ENCODE assay signal across 25 cellular contexts in genomic region chr2:37905033-37905432, GRCh38. TPM values are rescaled to one million over a fixed set of nuclear protein-coding genes. Genes with fewer than 3 reads are reported as not detected.
DNase-seq lines count a peak whose midpoint lies in the region; ATAC-seq, FAIRE-seq and TF ChIP-seq lines count a peak whose summit lies in the region.
"Had no signal": no experiment of that assay in that cellular context is flagged by ENCODE, and none has a peak within 500 bp of the region (broad histone marks: within the 10 kb centered on the region; RNA-seq: fewer than 3 reads in every experiment).

No MANE protein-coding gene starts in this region.

- no peak overlapping the region for H4K8ac ChIP-seq in IMR-90 (ENCODE audit: low read depth in 2 of 2, low read length in 2 of 2)

- H3K23ac ChIP-seq in IMR-90 (ENCODE audit: low read depth, low read length): no peak overlapping the region

- H4K91ac ChIP-seq in IMR-90 (ENCODE audit: insufficient read depth, low read depth, low read length): 0 out of 2 replicates have a peak overlapping the region, but pooled peaks have one; percentile 16

- dilution Hi-C loops in IMR-90 (cut with HindIII; ENCODE audit: low sequenced_read_pairs, unreplicated experiment): no loop called here

- intact Hi-C loops in IMR-90 (cut with micrococcal nuclease): no loop called here
- intact Hi-C loops in colonic mucosa (cut with DNase I): no loop called here
- intact Hi-C loops in left colon (cut with DNase I, micrococcal nuclease): no loop called here

- TF ChIP-seq CTCF in IMR-90 (conservative IDR thresholded peaks at IDR 0.05; ENCODE audit: low read depth, low read length) (no peak), colonic mucosa (IDR thresholded peaks at IDR 0.05) (no peak), right atrium auricular region (IDR thresholded peaks at IDR 0.05) (no peak)

- in situ Hi-C loops in IMR-90 (cut with MboI; ENCODE audit: low sequenced_read_pairs): no loop called here

- no peaks in the 10 kb centered on the region for H4K20me1 ChIP-seq in IMR-90 (ENCODE audit: insufficient read depth, low read length)
- H4K20me1 ChIP-seq: BLaER1 treated with 17β-estradiol and CSF1 and Interleukin-3, amounts not matched to agents 10 nM and 100 nM had no signal

- H3K4me3 ChIP-seq in IMR-90 (ENCODE audit: insufficient read depth, low read depth, low read length): no peak overlapping the region
- no peak overlapping the region for H3K4me3 ChIP-seq in colonic mucosa
- no peak overlapping the region for H3K4me3 ChIP-seq in small intestine (ENCODE audit: low read depth in 1 of 2, low read length in 2 of 2)
- no peak overlapping the region for H3K4me3 ChIP-seq in right atrium auricular region
- H3K4me3 ChIP-seq: A549; BLaER1 treated with 17β-estradiol and CSF1 and Interleukin-3, amounts not matched to agents 10 nM and 100 nM; GM12878 had no signal

- no peak overlapping the region for H3K14ac ChIP-seq in IMR-90 (replicated peaks; ENCODE audit: low read depth, low read length)

- DNase-seq in IMR-90 (no peak), colonic mucosa (peak; percentile 55), left colon (peak; percentile 39 to 57), small intestine (peak; percentile 41), T-helper 1 cell (no peak), occipital lobe (lab: John Stamatoyannopoulos, UW) (no peak), right atrium auricular region (ENCODE audit: low spot score) (no peak), NCI-H146 (lab: John Stamatoyannopoulos, UW) (no peak)
- DNase-seq: 8988T; ACHN; AML-193; BE2C; CD4-positive, alpha-beta T cell; CD8-positive, alpha-beta memory T cell; DMS 273 treated with DMSO at 0.1 percent for 48 hours; DMS79; EL; GDM1; H9 had no signal

- no peak for TF ChIP-seq POLR2A in IMR-90 (IDR thresholded peaks at IDR 0.05; ENCODE audit: low read depth, low read length)

- H2BK20ac ChIP-seq in IMR-90 (ENCODE audit: low read depth, low read length): no peak overlapping the region

- no peak overlapping the region for H3K27ac ChIP-seq in IMR-90 (ENCODE audit: insufficient read depth, low read length)
- H3K27ac ChIP-seq in colonic mucosa: peak overlapping the region; percentile 62
- peak overlapping the region in 1 of 2 donors; percentile 64 for H3K27ac ChIP-seq in small intestine (ENCODE audit: low read depth in 1 of 2, low read length in 1 of 2)
- H3K27ac ChIP-seq in right atrium auricular region: no peak overlapping the region
- H3K27ac ChIP-seq: A549; BLaER1 treated with 17β-estradiol and CSF1 and Interleukin-3, amounts not matched to agents 10 nM and 100 nM had no signal

- peak overlapping the region; percentile 26; the same call in 1 of the 2 replicates for H2AK5ac ChIP-seq in IMR-90 (ENCODE audit: low read depth, low read length)

- H3K4me2 ChIP-seq in IMR-90 (ENCODE audit: low read depth, low read length): no peak overlapping the region
- H3K4me2 ChIP-seq: A549; BLaER1 treated with 17β-estradiol and CSF1 and Interleukin-3, amounts not matched to agents 10 nM and 100 nM had no signal

- no peaks in the 10 kb centered on the region for H3K27me3 ChIP-seq in IMR-90 (ENCODE audit: control insufficient read depth, insufficient read depth, low read length)
- H3K27me3 ChIP-seq in colonic mucosa: no peaks in the 10 kb centered on the region
- no peaks in the 10 kb centered on the region for H3K27me3 ChIP-seq in small intestine (ENCODE audit: control insufficient read depth in 2 of 2, insufficient read depth in 2 of 2, low read length in 2 of 2)
- no peaks in the 10 kb centered on the region for H3K27me3 ChIP-seq in right atrium auricular region
- H3K27me3 ChIP-seq: BE2C; BLaER1 treated with 17β-estradiol and CSF1 and Interleukin-3, amounts not matched to agents 10 nM and 100 nM had no signal

- H2AFZ ChIP-seq in IMR-90 (replicated peaks; ENCODE audit: low read length, poor library complexity): no peak overlapping the region

- H3K9me3 ChIP-seq in IMR-90 (ENCODE audit: control insufficient read depth, insufficient read depth, low read length) (peaks cover 5% of the 10 kb centered on the region; the same call in 1 of the 2 replicates), colonic mucosa (no peaks in the 10 kb centered on the region), small intestine (ENCODE audit: control insufficient read depth, low read depth) (no peaks in the 10 kb centered on the region), right atrium auricular region (no peaks in the 10 kb centered on the region)
- H3K9me3 ChIP-seq: A549, BE2C had no signal

- H2AK9ac ChIP-seq in IMR-90 (replicated peaks; ENCODE audit: low read depth, low read length, poor library complexity): no peak overlapping the region

- TF ChIP-seq RAD21 in IMR-90 (IDR thresholded peaks at IDR 0.05; ENCODE audit: low read length): no peak

- BruUV-seq in IMR-90 (replicated peaks; lab: Mats Ljungman, UMichigan): no TSS peak

- H4K5ac ChIP-seq in IMR-90 (ENCODE audit: low read depth, low read length): no peak overlapping the region

- ATAC-seq in IMR-90 (ENCODE audit: low read depth): no peak
- ATAC-seq in left colon: peak; percentile 72
- ATAC-seq: A549, GM12878, HCT116 had no signal

- H3K9me1 ChIP-seq in IMR-90 (ENCODE audit: insufficient read depth, low read length): peaks cover 6% of the 10 kb centered on the region

- CTCF ChIA-PET in IMR-90 (lab: Yijun Ruan, JAX): no interaction called here

- H3K4ac ChIP-seq in IMR-90 (ENCODE audit: low read depth, low read length): no peak overlapping the region

- H3K18ac ChIP-seq in IMR-90 (ENCODE audit: low read depth, low read length): no peak overlapping the region

- H2BK5ac ChIP-seq in IMR-90 (ENCODE audit: low read depth, low read length, poor library complexity, severe bottlenecking): no peak overlapping the region

- POLR2A ChIA-PET in IMR-90 (lab: Charles Lee; ENCODE audit: unreplicated experiment): no interaction called here

- H3K36me3 ChIP-seq in IMR-90 (ENCODE audit: control insufficient read depth, insufficient read depth, low read length) (no peaks in the 10 kb centered on the region), colonic mucosa (no peaks in the 10 kb centered on the region), small intestine (ENCODE audit: control insufficient read depth in 2 of 2, insufficient read depth in 2 of 2, low read length in 2 of 2) (no peaks in the 10 kb centered on the region), right atrium auricular region (no peaks in the 10 kb centered on the region)
- H3K36me3 ChIP-seq: BE2C; BLaER1 treated with 17β-estradiol and CSF1 and Interleukin-3, amounts not matched to agents 10 nM and 100 nM had no signal

- no peak overlapping the region for H3K56ac ChIP-seq in IMR-90 (ENCODE audit: extremely low read depth, insufficient read depth, low read length)

- H3K4me1 ChIP-seq in IMR-90 (ENCODE audit: control insufficient read depth, insufficient read depth, low read length) (peaks cover 4% of the 10 kb centered on the region; the same call in 1 of the 2 replicates), colonic mucosa (no peaks in the 10 kb centered on the region), small intestine (ENCODE audit: control insufficient read depth in 2 of 2, insufficient read depth in 1 of 2, low read depth in 1 of 2, low read length in 1 of 2) (peaks cover 2 to 4% of the 10 kb centered on the region in 2 donors), right atrium auricular region (no peaks in the 10 kb centered on the region)
- H3K4me1 ChIP-seq: A549; BE2C; BLaER1 treated with 17β-estradiol and CSF1 and Interleukin-3, amounts not matched to agents 10 nM and 100 nM had no signal

- H2BK120ac ChIP-seq in IMR-90 (ENCODE audit: low read depth, low read length): no peak overlapping the region

- WGBS in IMR-90 (ENCODE audit: extremely low coverage in 2 of 2, insufficient read length in 1 of 2), 2 experiments: 100% methylated on average over 2 of the region's 3 CpGs; no CpG with 5 or more reads in 1 of the 2 experiments
- WGBS in small intestine, 3 donors: 72 to 83% (median 75%) methylated on average over 3 of the region's 3 CpGs

- H2BK15ac ChIP-seq in IMR-90 (ENCODE audit: low read depth, low read length): no peak overlapping the region

- FAIRE-seq in small intestine (lab: Jason Lieb, UNC): no peak
- FAIRE-seq: A549, D721Med, GM12878, GM18507 had no signal

- H3K79me1 ChIP-seq in IMR-90 (ENCODE audit: low read depth in 1 of 2, low read length in 2 of 2): no peaks in the 10 kb centered on the region

- no peak overlapping the region for H3K9ac ChIP-seq in IMR-90 (ENCODE audit: low read depth, low read length)
- H3K9ac ChIP-seq in colonic mucosa (ENCODE audit: low read depth in 2 of 2, low read length in 2 of 2): no peak overlapping the region
- H3K9ac ChIP-seq: BLaER1 treated with 17β-estradiol and CSF1 and Interleukin-3, amounts not matched to agents 10 nM and 100 nM had no signal

TF ChIP-seq in IMR-90, 13 proteins besides CTCF, POLR2A, EP300 and RAD21 (continues in another document):
- TF ChIP-seq SMC3 (IDR thresholded peaks at IDR 0.05; ENCODE audit: low read depth, low read length) (no peak), RCOR1 (IDR thresholded peaks at IDR 0.05; ENCODE audit: insufficient replicate concordance, low read length) (no peak), RFX5 (IDR thresholded peaks at IDR 0.05; ENCODE audit: low read depth, low read length) (no peak), MXI1 (IDR thresholded peaks at IDR 0.05; ENCODE audit: borderline replicate concordance, low read depth, low read length) (no peak), BHLHE40 (IDR thresholded peaks at IDR 0.05; ENCODE audit: low read depth, low read length) (no peak), ELK1 (IDR thresholded peaks at IDR 0.05; ENCODE audit: borderline replicate concordance, low read depth, low read length) (no peak), MAZ (IDR thresholded peaks at IDR 0.05; ENCODE audit: borderline replicate concordance, low read depth, low read length) (no peak), NFE2L2 (IDR thresholded peaks at IDR 0.05; ENCODE audit: low read depth, low read length) (no peak), MAFK (IDR thresholded peaks at IDR 0.05; ENCODE audit: low read depth, low read length) (no peak)

RNA-seq across cellular contexts. Expression of gene RMDN2, which starts 20.1 kb away (rescaled TPM):
- total RNA-seq in IMR-90 (2012; rRNA removed): 2.3 and 5.8 TPM in 2 replicates
- polyA plus RNA-seq in IMR-90 (2012; rRNA removed): 3.0 TPM in 2 replicates
- polyA plus RNA-seq in IMR-90 (2012; cell fraction: cytosol; rRNA removed): 0.24 and 0.30 TPM in 2 replicates
- polyA plus RNA-seq in IMR-90 (2012; cell fraction: nucleus; rRNA removed; ENCODE audit: low replicate concordance): 0.32 and 4.1 TPM in 2 replicates
- 10 to 100 TPM; 19.8 to 26.5 TPM for total RNA-seq in colonic mucosa
- 10 to 100 TPM; 28.1 to 32.2 TPM for total RNA-seq in left colon
- polyA plus RNA-seq in small intestine: 1 to 10 TPM; 5.1 to 8.9 (median 7.9) TPM
- total RNA-seq in occipital lobe: 13.6 TPM
- 1 to 10 TPM; 5.0 to 6.2 TPM for total RNA-seq in right atrium auricular region

Comparison
In these comparisons a context has a peak if more than half of its experiments do, and no peak if none do; other contexts are left out.
1. DNase-seq: peak in colonic mucosa (single experiment), left colon (2 of 2) and small intestine (single experiment); none in IMR-90 (single experiment), T-helper 1 cell (0 of 5), occipital lobe (single experiment), right atrium auricular region (single experiment) and NCI-H146 (single experiment).